ENCODE assay signal across 8 cellular contexts in genomic region chr5:82364497-82364896, GRCh38.
DNase-seq lines count a peak whose midpoint lies in the region; ATAC-seq and TF ChIP-seq lines count a peak whose summit lies in the region.

No MANE protein-coding gene starts in this region.

- no peak overlapping the region for H3K4me3 Mint-ChIP-seq in activated naive CD4-positive, alpha-beta T cell treated with anti-CD3 and anti-CD28 coated beads for 36 hours
- no peak overlapping the region for H3K4me3 Mint-ChIP-seq in activated CD4-positive, alpha-beta T cell treated with anti-CD3 and anti-CD28 coated beads, Interleukin-2, amount 10 ng/mL, durations not matched to agents 24 days and 14 days

- CTCF ChIA-PET in mammary epithelial cell (lab: Charles Lee; ENCODE audit: low non-redundant PET) = interaction anchor here (0.6 to 0.8 kb wide), 2 partner anchors 49 to 1347 kb away, joined by 3 read pairs; no protein-coding TSS in a partner anchor
- CTCF ChIA-PET in activated naive CD4-positive, alpha-beta T cell treated with anti-CD3 and anti-CD28 coated beads for 36 hours (lab: Charles Lee) = interaction anchor here (2.4 kb wide), 1 partner anchor 8 kb away, joined by 10 read pairs; no protein-coding TSS in a partner anchor

- peaks cover 30% of the 10 kb centered on the region for H3K4me1 Mint-ChIP-seq in activated naive CD4-positive, alpha-beta T cell treated with anti-CD3 and anti-CD28 coated beads for 36 hours (ENCODE audit: low read depth)
- peaks cover 38% of the 10 kb centered on the region for H3K4me1 Mint-ChIP-seq in activated CD4-positive, alpha-beta T cell treated with anti-CD3 and anti-CD28 coated beads, Interleukin-2, amount 10 ng/mL, durations not matched to agents 24 days and 14 days

- TF ChIP-seq CTCF in Loucy (conservative IDR thresholded peaks at IDR 0.05; ENCODE audit: low read length) (peak; percentile 49), mammary epithelial cell (conservative IDR thresholded peaks at IDR 0.05 in 1 of 2, IDR thresholded peaks at IDR 0.05 in 1 of 2; ENCODE audit: extremely low read depth in 1 of 2, insufficient read depth in 1 of 2, low read depth in 1 of 2, low read length in 2 of 2) (peak; percentile 31 to 53), right lobe of liver (IDR thresholded peaks at IDR 0.05) (peak; percentile 25 to 33 (median 29))

- in situ Hi-C loops in mammary epithelial cell (cut with MboI; ENCODE audit: low sequenced_read_pairs in 2 of 2) = loop anchor here (25.0 kb wide), 4 partner anchors 273 to 1198 kb away; partner anchors contain the start of gene VCAN (in 1 of the 2)

- H3K27ac ChIP-seq in mammary epithelial cell (ENCODE audit: insufficient read depth, low read depth, low read length) (peak overlapping the region; percentile 76), right lobe of liver (no peak overlapping the region)

- no peaks in the 10 kb centered on the region for H3K79me2 ChIP-seq in Loucy (ENCODE audit: insufficient read depth, low read length)
- H3K79me2 ChIP-seq in mammary epithelial cell (ENCODE audit: insufficient read depth, low read length) = no peaks in the 10 kb centered on the region

- H3K27me3 ChIP-seq in Loucy (ENCODE audit: insufficient read depth, low read length, poor library complexity, severe bottlenecking) = no peaks in the 10 kb centered on the region
- no peaks in the 10 kb centered on the region for H3K27me3 ChIP-seq in mammary epithelial cell (ENCODE audit: insufficient read depth, low read length)
- H3K27me3 ChIP-seq in right lobe of liver = no peaks in the 10 kb centered on the region

- H3K27ac Mint-ChIP-seq in activated naive CD4-positive, alpha-beta T cell treated with anti-CD3 and anti-CD28 coated beads for 36 hours = no peak overlapping the region
- no peak overlapping the region for H3K27ac Mint-ChIP-seq in activated CD4-positive, alpha-beta T cell treated with anti-CD3 and anti-CD28 coated beads, Interleukin-2, amount 10 ng/mL, durations not matched to agents 24 days and 14 days

- peak; percentile 67 for DNase-seq in Ammon's horn (ENCODE audit: low spot score)
- DNase-seq in mammary epithelial cell = peak; percentile 45
- no peak for DNase-seq in right lobe of liver
- DNase-seq in NCI-H82 treated with DMSO at 0.1 percent for 48 hours (lab: John Stamatoyannopoulos, UW; ENCODE audit: unreplicated experiment) = no peak
- no peak for DNase-seq in activated naive CD4-positive, alpha-beta T cell treated with anti-CD3 and anti-CD28 coated beads for 36 hours
- DNase-seq in activated CD4-positive, alpha-beta T cell treated with anti-CD3 and anti-CD28 coated beads, Interleukin-2, amount 10 ng/mL, durations not matched to agents 24 days and 14 days = no peak

- no peaks in the 10 kb centered on the region for H3K36me3 ChIP-seq in Loucy (ENCODE audit: insufficient read depth, low read length)
- H3K36me3 ChIP-seq in mammary epithelial cell (ENCODE audit: insufficient read depth, low read length) = no peaks in the 10 kb centered on the region
- H3K36me3 ChIP-seq in right lobe of liver = no peaks in the 10 kb centered on the region

- no peaks in the 10 kb centered on the region for H4K20me1 ChIP-seq in Loucy (ENCODE audit: insufficient read depth, low read length, poor library complexity, severe bottlenecking)
- H4K20me1 ChIP-seq in mammary epithelial cell (ENCODE audit: insufficient read depth, low read length) = no peaks in the 10 kb centered on the region

- peak; percentile 31 to 71 (median 52) for ATAC-seq in right lobe of liver
- ATAC-seq in HG02973 (IDR thresholded peaks at IDR 0.05; ENCODE audit: unreplicated experiment) = no peak

- H3K9ac ChIP-seq in Loucy (ENCODE audit: low read depth, low read length, poor library complexity, severe bottlenecking) = no peak overlapping the region
- no peak overlapping the region for H3K9ac ChIP-seq in mammary epithelial cell (ENCODE audit: insufficient read depth, low read length)

- intact Hi-C loops in mammary epithelial cell (cut with micrococcal nuclease) = loop anchor here (1.0 to 2.0 kb wide), 5 partner anchors 40 to 1200 kb away; no protein-coding TSS in a partner anchor
- intact Hi-C loops in right lobe of liver (cut with DNase I) = no loop called here
- intact Hi-C loops in activated naive CD4-positive, alpha-beta T cell treated with anti-CD3 and anti-CD28 coated beads for 36 hours (cut with micrococcal nuclease) = no loop called here
- intact Hi-C loops in activated CD4-positive, alpha-beta T cell treated with anti-CD3 and anti-CD28 coated beads, Interleukin-2, amount 10 ng/mL, durations not matched to agents 24 days and 14 days (cut with micrococcal nuclease) = loop anchor here (2.0 to 10.0 kb wide), 2 partner anchors 312 to 520 kb away; no protein-coding TSS in a partner anchor

- dilution Hi-C loops in mammary epithelial cell (cut with HindIII; ENCODE audit: low sequenced_read_pairs) = no loop called here

- WGBS in mammary epithelial cell (ENCODE audit: low coverage, missing lambda C conversion rate) = 69% methylated on average over 5 of the region's 5 CpGs
- 43% methylated on average over 5 of the region's 5 CpGs for WGBS in right lobe of liver (ENCODE audit: insufficient coverage, low coverage, low lambda C conversion rate, missing lambda C conversion rate)

- H3K9me3 ChIP-seq in Loucy (ENCODE audit: insufficient read depth, low read depth, low read length) (no peaks in the 10 kb centered on the region), mammary epithelial cell (replicated peaks; ENCODE audit: insufficient read depth, low read length) (no peaks in the 10 kb centered on the region), right lobe of liver (no peaks in the 10 kb centered on the region)

- H3K9me2 ChIP-seq in Loucy (replicated peaks; ENCODE audit: low read depth, low read length) = no peaks in the 10 kb centered on the region

- no peak for TF ChIP-seq POLR2A in right lobe of liver (IDR thresholded peaks at IDR 0.05)

- peaks cover 7% of the 10 kb centered on the region for H3K27me3 Mint-ChIP-seq in activated naive CD4-positive, alpha-beta T cell treated with anti-CD3 and anti-CD28 coated beads for 36 hours (ENCODE audit: low read depth)
- H3K27me3 Mint-ChIP-seq in activated CD4-positive, alpha-beta T cell treated with anti-CD3 and anti-CD28 coated beads, Interleukin-2, amount 10 ng/mL, durations not matched to agents 24 days and 14 days = no peaks in the 10 kb centered on the region

- H2AFZ ChIP-seq in Loucy (ENCODE audit: low read length) (no peak overlapping the region), mammary epithelial cell (ENCODE audit: low read depth, low read length) (peak overlapping the region; percentile 14)

- H3F3A ChIP-seq in Loucy (ENCODE audit: low read depth) = no peaks in the 10 kb centered on the region

- peaks cover 10% of the 10 kb centered on the region for H3K4me1 ChIP-seq in Loucy (ENCODE audit: insufficient read depth, low read length, poor library complexity, severe bottlenecking)
- H3K4me1 ChIP-seq in mammary epithelial cell (ENCODE audit: insufficient read depth, low read length) = peaks cover 17% of the 10 kb centered on the region
- H3K4me1 ChIP-seq in right lobe of liver = no peaks in the 10 kb centered on the region

- H3K9me3 Mint-ChIP-seq in activated naive CD4-positive, alpha-beta T cell treated with anti-CD3 and anti-CD28 coated beads for 36 hours = no peaks in the 10 kb centered on the region
- H3K9me3 Mint-ChIP-seq in activated CD4-positive, alpha-beta T cell treated with anti-CD3 and anti-CD28 coated beads, Interleukin-2, amount 10 ng/mL, durations not matched to agents 24 days and 14 days = peaks cover 16% of the 10 kb centered on the region

- BruUV-seq in mammary epithelial cell (replicated peaks; lab: Mats Ljungman, UMichigan) = no TSS peak

- H3K4me2 ChIP-seq in Loucy (ENCODE audit: low read depth, low read length, poor library complexity, severe bottlenecking) (no peak overlapping the region), mammary epithelial cell (ENCODE audit: insufficient read depth, low read depth, low read length) (no peak overlapping the region)

- no peaks in the 10 kb centered on the region for H3K36me3 Mint-ChIP-seq in activated naive CD4-positive, alpha-beta T cell treated with anti-CD3 and anti-CD28 coated beads for 36 hours (ENCODE audit: low read depth)
- peaks cover 5% of the 10 kb centered on the region for H3K36me3 Mint-ChIP-seq in activated CD4-positive, alpha-beta T cell treated with anti-CD3 and anti-CD28 coated beads, Interleukin-2, amount 10 ng/mL, durations not matched to agents 24 days and 14 days (ENCODE audit: low read depth)

- no peak overlapping the region for H3K4me3 ChIP-seq in Loucy (ENCODE audit: low read length, poor library complexity, severe bottlenecking)
- H3K4me3 ChIP-seq in mammary epithelial cell (replicated peaks in 1 of 3; ENCODE audit: insufficient read depth in 1 of 3, low read depth in 2 of 3, low read length in 3 of 3) = no peak overlapping the region
- H3K4me3 ChIP-seq in right lobe of liver = no peak overlapping the region

Comparison
In these comparisons a context has a peak if more than half of its experiments do, and no peak if none do; other contexts are left out.
1. DNase-seq: peak in Ammon's horn (single experiment) and mammary epithelial cell (single experiment); none in right lobe of liver (0 of 3), NCI-H82 treated with DMSO at 0.1 percent for 48 hours (single experiment), activated naive CD4-positive, alpha-beta T cell treated with anti-CD3 and anti-CD28 coated beads for 36 hours (single experiment) and activated CD4-positive, alpha-beta T cell treated with anti-CD3 and anti-CD28 coated beads, Interleukin-2, amount 10 ng/mL, durations not matched to agents 24 days and 14 days (single experiment).
2. intact Hi-C loops: an anchor here in mammary epithelial cell (1.0 to 2.0 kb wide) and activated CD4-positive, alpha-beta T cell treated with anti-CD3 and anti-CD28 coated beads, Interleukin-2, amount 10 ng/mL, durations not matched to agents 24 days and 14 days (2.0 to 10.0 kb wide); none called in right lobe of liver and activated naive CD4-positive, alpha-beta T cell treated with anti-CD3 and anti-CD28 coated beads for 36 hours.
3. Peak in every context shown above with its lines, with median percentiles within 50 percentile points of each other: CTCF ChIP-seq.